35 cellular contexts compared by ENCODE assay signal in the genomic region with DNA sequence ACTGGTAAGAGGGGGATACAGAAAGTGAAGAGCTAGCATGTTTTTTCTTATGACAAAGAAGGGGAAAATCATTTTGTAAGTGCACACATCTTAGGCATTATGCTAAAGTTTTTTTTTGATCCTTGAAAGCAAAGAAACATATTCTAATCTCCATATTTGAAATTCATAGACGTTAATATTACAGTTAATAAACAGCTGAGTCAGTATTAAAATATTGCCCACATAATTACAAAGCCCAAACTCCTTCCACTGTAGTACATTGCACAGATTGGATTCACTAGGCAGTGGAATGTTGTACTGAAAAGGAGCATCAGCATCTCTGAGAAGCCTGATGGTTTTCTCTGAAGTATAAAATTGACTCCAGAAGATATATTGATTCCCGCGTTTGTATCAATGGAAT.
"Had no signal": no experiment of that assay in that cellular context is flagged by ENCODE, and none has a peak within 500 bp of the region (broad histone marks: within the 10 kb centered on the region; RNA-seq: fewer than 3 reads in every experiment).

No MANE protein-coding gene starts in this region.

- H3K36me3 ChIP-seq: MG63 had no signal

- H3K4me3 ChIP-seq: MG63 had no signal

- DNase-seq: MG63, MM.1S, MV-4-11, NCI-H1048, NCI-H1092, NCI-H1092 treated with DMSO at 0.1 percent for 48 hours, NCI-H1105, NCI-H1105 treated with DMSO at 0.1 percent for 48 hours, NCI-H1417, NCI-H1417 treated with DMSO at 0.1 percent for 48 hours, NCI-H1436, NCI-H1436 treated with DMSO at 0.1 percent for 48 hours, NCI-H146, NCI-H1694, NCI-H1694 treated with DMSO at 0.1 percent for 48 hours, NCI-H187, NCI-H187 treated with DMSO at 0.1 percent for 48 hours, NCI-H1930, NCI-H2029, NCI-H2029 treated with DMSO at 0.1 percent for 48 hours, NCI-H2081, NCI-H2081 treated with DMSO at 0.1 percent for 48 hours, NCI-H2107, NCI-H2171, NCI-H2171 treated with DMSO at 0.1 percent for 48 hours, NCI-H2227 treated with DMSO at 0.1 percent for 48 hours, NCI-H226, NCI-H345, NCI-H446, NCI-H446 treated with DMSO at 0.1 percent for 48 hours, NCI-H510A, NCI-H510A treated with DMSO at 0.1 percent for 48 hours, NCI-H524, NCI-H524 treated with DMSO at 0.1 percent for 48 hours, NCI-H526 had no signal

- H3K27me3 ChIP-seq: MG63 had no signal
